11 cellular contexts compared by ENCODE assay signal in genomic region chr6:37104935-37105781, GRCh38.
DNase-seq lines count a peak whose midpoint lies in the region; ATAC-seq, FAIRE-seq and TF ChIP-seq lines count a peak whose summit lies in the region.
"Had no signal": no experiment of that assay in that cellular context is flagged by ENCODE, and none has a peak within 500 bp of the region (broad histone marks: within the 10 kb centered on the region; RNA-seq: fewer than 3 reads in every experiment).

No MANE protein-coding gene starts in this region.

- CTCF ChIA-PET in Calu3 (lab: Charles Lee) (interaction anchor here (0.6 to 2.2 kb wide), 3 partner anchors 26 to 445 kb away, joined by 3 to 11 read pairs (median 5); no protein-coding TSS in a partner anchor), IMR-90 (lab: Yijun Ruan, JAX) (interaction anchor here (1.0 to 1.1 kb wide), 2 partner anchors 10 to 66 kb away, joined by 3 to 4 read pairs; no protein-coding TSS in a partner anchor), GM12878 (lab: Yijun Ruan, JAX) (interaction anchor here (1.2 to 1.5 kb wide), 2 partner anchors 54 to 66 kb away, joined by 5 read pairs; no protein-coding TSS in a partner anchor)

- intact Hi-C loops in Calu3 (cut with micrococcal nuclease; ENCODE audit: unreplicated experiment) (loop anchor here (2.0 to 5.0 kb wide), 3 partner anchors 26 to 102 kb away; no protein-coding TSS in a partner anchor), IMR-90 (cut with micrococcal nuclease) (no loop called here), GM12878 (cut with micrococcal nuclease; ENCODE audit: unreplicated experiment) (loop anchor here (5.0 kb wide), 1 partner anchor 53 kb away; no protein-coding TSS in a partner anchor), pancreas (cut with DNase I) (no loop called here), uterus (cut with DNase I; ENCODE audit: low total_unique reads) (no loop called here)

- peak overlapping the region; percentile 81 for H3K27ac Mint-ChIP-seq in Calu3 (ENCODE audit: unreplicated experiment)
- H3K27ac Mint-ChIP-seq in neural crest cell (ENCODE audit: unreplicated experiment), result peak overlapping the region; percentile 29

- H3K27ac ChIP-seq in IMR-90 (ENCODE audit: insufficient read depth, low read length) (no peak overlapping the region), GM12878 (ENCODE audit: control insufficient read depth, insufficient read depth) (no peak overlapping the region), pancreas (peak overlapping the region in 2 of 4 donors; percentile 85 to 92), uterus (peak overlapping the region in 1 of 2 donors; percentile 85)

- TF ChIP-seq CTCF in Calu3 (IDR thresholded peaks at IDR 0.05; ENCODE audit: unreplicated experiment) (no peak), IMR-90 (conservative IDR thresholded peaks at IDR 0.05; ENCODE audit: low read depth, low read length) (no peak), GM12878 (IDR thresholded peaks at IDR 0.05 in 2 of 3, conservative IDR thresholded peaks at IDR 0.05 in 1 of 3; ENCODE audit: control insufficient read depth in 2 of 3, extremely low read depth in 1 of 3, insufficient read depth in 1 of 3, low read depth in 3 of 3, low read length in 3 of 3) (no peak), neural crest cell (conservative IDR thresholded peaks at IDR 0.05) (no peak), pancreas (IDR thresholded peaks at IDR 0.05) (no peak), uterus (IDR thresholded peaks at IDR 0.05) (no peak)

- H3K4me1 ChIP-seq in IMR-90 (ENCODE audit: control insufficient read depth, insufficient read depth, low read length), result peaks cover 12% of the 10 kb centered on the region
- H3K4me1 ChIP-seq in GM12878 (ENCODE audit: control insufficient read depth, insufficient read depth, low read length), result peaks cover 34% of the 10 kb centered on the region
- peaks cover 17 to 32% (median 17%) of the 10 kb centered on the region in 3 donors for H3K4me1 ChIP-seq in pancreas
- peaks cover 5 to 14% of the 10 kb centered on the region in 2 donors for H3K4me1 ChIP-seq in uterus

- no peak for TF ChIP-seq EP300 in GM12878 (IDR thresholded peaks at IDR 0.05; ENCODE audit: borderline replicate concordance in 1 of 2, control insufficient read depth in 1 of 2, low read depth in 2 of 2, low read length in 2 of 2)

- H3K9me3 Mint-ChIP-seq in Calu3 (ENCODE audit: low read depth, unreplicated experiment) (no peaks in the 10 kb centered on the region), neural crest cell (no peaks in the 10 kb centered on the region)
- H3K9me3 Mint-ChIP-seq: effector memory CD8-positive, alpha-beta T cell had no signal

- no peak overlapping the region for H3K14ac ChIP-seq in IMR-90 (replicated peaks; ENCODE audit: low read depth, low read length)

- no peak overlapping the region for H4K5ac ChIP-seq in IMR-90 (ENCODE audit: low read depth, low read length)

- H3K9me3 ChIP-seq in IMR-90 (ENCODE audit: control insufficient read depth, insufficient read depth, low read length) (no peaks in the 10 kb centered on the region), GM12878 (replicated peaks; ENCODE audit: control insufficient read depth, insufficient read depth, low read length) (no peaks in the 10 kb centered on the region), pancreas (no peaks in the 10 kb centered on the region), uterus (no peaks in the 10 kb centered on the region)
- H3K9me3 ChIP-seq: adrenal gland, heart right ventricle had no signal

- no peak overlapping the region for H3K56ac ChIP-seq in IMR-90 (ENCODE audit: extremely low read depth, insufficient read depth, low read length)

- H3K4me1 Mint-ChIP-seq in Calu3 (ENCODE audit: low read depth, unreplicated experiment) (peaks cover 45% of the 10 kb centered on the region), neural crest cell (peaks cover 38% of the 10 kb centered on the region)

- H3K79me2 ChIP-seq in GM12878 (ENCODE audit: control insufficient read depth, insufficient read depth, low read length), result no peaks in the 10 kb centered on the region

- H4K8ac ChIP-seq in IMR-90 (ENCODE audit: low read depth in 2 of 2, low read length in 2 of 2), result no peak overlapping the region; a peak in 1 of 4 replicates

- POLR2A ChIA-PET in IMR-90 (lab: Charles Lee; ENCODE audit: unreplicated experiment), result no interaction called here
- POLR2A ChIA-PET in GM12878 (lab: Charles Lee), result interaction anchor here (1.0 kb wide), 1 partner anchor 37 kb away, joined by 8 read pairs; no protein-coding TSS in a partner anchor

- no peak overlapping the region for H2BK5ac ChIP-seq in IMR-90 (ENCODE audit: low read depth, low read length, poor library complexity, severe bottlenecking)

- ATAC-seq in IMR-90 (ENCODE audit: low read depth) (no peak), GM12878 (peak; percentile 30), pancreas (no peak)
- ATAC-seq: effector memory CD8-positive, alpha-beta T cell; heart right ventricle had no signal

- dilution Hi-C loops in IMR-90 (cut with HindIII; ENCODE audit: low sequenced_read_pairs, unreplicated experiment), result no loop called here

- no peak overlapping the region for H3K18ac ChIP-seq in IMR-90 (ENCODE audit: low read depth, low read length)

- no peak overlapping the region for H2BK15ac ChIP-seq in IMR-90 (ENCODE audit: low read depth, low read length)

- no peaks in the 10 kb centered on the region; the same call in 1 of the 2 replicates for H3K27me3 ChIP-seq in IMR-90 (ENCODE audit: control insufficient read depth, insufficient read depth, low read length)
- no peaks in the 10 kb centered on the region for H3K27me3 ChIP-seq in GM12878 (replicated peaks in 1 of 2; ENCODE audit: control insufficient read depth in 2 of 2, insufficient read depth in 2 of 2, low read length in 1 of 2)
- H3K27me3 ChIP-seq in pancreas, result no peaks in the 10 kb centered on the region
- H3K27me3 ChIP-seq in uterus, result no peaks in the 10 kb centered on the region
- H3K27me3 ChIP-seq: adrenal gland, heart right ventricle had no signal

- H3K4me2 ChIP-seq in IMR-90 (ENCODE audit: low read depth, low read length) (no peak overlapping the region), GM12878 (ENCODE audit: control insufficient read depth, insufficient read depth) (no peak overlapping the region)

- H3K23ac ChIP-seq in IMR-90 (ENCODE audit: low read depth, low read length), result no peak overlapping the region

- no peaks in the 10 kb centered on the region for H3K9me1 ChIP-seq in IMR-90 (ENCODE audit: insufficient read depth, low read length)

- RAD21 ChIA-PET in GM12878 (lab: Charles Lee; ENCODE audit: unreplicated experiment), result interaction anchor here (3.9 kb wide), 1 partner anchor 66 kb away, joined by 28 read pairs; the partner anchor contains the start of gene PIM1

- H2AFZ ChIP-seq in IMR-90 (replicated peaks; ENCODE audit: low read length, poor library complexity), result no peak overlapping the region
- H2AFZ ChIP-seq in GM12878 (ENCODE audit: control insufficient read depth, low read depth, low read length), result no peak overlapping the region

- H3K4ac ChIP-seq in IMR-90 (ENCODE audit: low read depth, low read length), result 0 out of 2 replicates have a peak overlapping the region, but pooled peaks have one; percentile 3

- no peak for TF ChIP-seq RAD21 in IMR-90 (IDR thresholded peaks at IDR 0.05; ENCODE audit: low read length)
- no peak for TF ChIP-seq RAD21 in GM12878 (IDR thresholded peaks at IDR 0.05; ENCODE audit: insufficient read depth, low read depth, low read length)

- H3K4me3 ChIP-seq in IMR-90 (ENCODE audit: insufficient read depth, low read depth, low read length) (no peak overlapping the region), GM12878 (no peak overlapping the region), pancreas (no peak overlapping the region), uterus (no peak overlapping the region)
- H3K4me3 ChIP-seq: adrenal gland, heart right ventricle had no signal

- no peak overlapping the region for H2AK5ac ChIP-seq in IMR-90 (ENCODE audit: low read depth, low read length)

- H3K36me3 Mint-ChIP-seq in Calu3 (ENCODE audit: insufficient read depth, unreplicated experiment) (peaks cover 15% of the 10 kb centered on the region), neural crest cell (ENCODE audit: low read depth) (no peaks in the 10 kb centered on the region)

- H4K91ac ChIP-seq in IMR-90 (ENCODE audit: insufficient read depth, low read depth, low read length), result no peak overlapping the region

- SMC1A ChIA-PET in GM12878 (lab: Charles Lee; ENCODE audit: uncharacterized antibody, unreplicated experiment), result interaction anchor here (1.4 kb wide), 1 partner anchor 66 kb away, joined by 3 read pairs; no protein-coding TSS in a partner anchor

- no peaks in the 10 kb centered on the region for H4K20me1 ChIP-seq in IMR-90 (ENCODE audit: insufficient read depth, low read length)
- H4K20me1 ChIP-seq in GM12878 (ENCODE audit: control insufficient read depth, insufficient read depth), result no peaks in the 10 kb centered on the region

- no peak for DNase-seq in Calu3
- DNase-seq in IMR-90, result no peak
- no peak for DNase-seq in GM12878 (ENCODE audit: low read depth, low spot score)
- no peak for DNase-seq in neural crest cell (ENCODE audit: low read depth, low spot score)
- DNase-seq in pancreas, result no peak
- no peak for DNase-seq in putamen (ENCODE audit: low spot score)
- DNase-seq in NCI-H82 (lab: John Stamatoyannopoulos, UW), result no peak
- no peak for DNase-seq in uterus
- DNase-seq: adrenal gland; effector memory CD8-positive, alpha-beta T cell; heart right ventricle had no signal

- in situ Hi-C loops in IMR-90 (cut with MboI; ENCODE audit: low sequenced_read_pairs), result no loop called here
- in situ Hi-C loops in GM12878 (cut with MboI), result no loop called here

- H3K4me3 Mint-ChIP-seq in Calu3 (ENCODE audit: low read depth, unreplicated experiment) (peak overlapping the region; percentile 67), neural crest cell (no peak overlapping the region)
- H3K4me3 Mint-ChIP-seq: effector memory CD8-positive, alpha-beta T cell had no signal

- TF ChIP-seq POLR2A in IMR-90 (IDR thresholded peaks at IDR 0.05; ENCODE audit: low read depth, low read length), result no peak
- TF ChIP-seq POLR2A in GM12878 (IDR thresholded peaks at IDR 0.05; ENCODE audit: low read depth, low read length), result no peak
- TF ChIP-seq POLR2A in uterus (IDR thresholded peaks at IDR 0.05), result no peak

- peak overlapping the region; percentile 14; the same call in 1 of the 2 replicates for H2BK20ac ChIP-seq in IMR-90 (ENCODE audit: low read depth, low read length)

- no peak overlapping the region for H2BK120ac ChIP-seq in IMR-90 (ENCODE audit: low read depth, low read length)

- WGBS in IMR-90 (ENCODE audit: extremely low coverage in 2 of 2, insufficient read length in 1 of 2), 2 experiments, result no CpG with 5 or more reads among the region's 6 CpGs
- WGBS in GM12878 (ENCODE audit: insufficient coverage, insufficient replicate concordance, low lambda C conversion rate, missing lambda C conversion rate), result 38% methylated on average over 6 of the region's 6 CpGs
- WGBS in pancreas, 2 donors, result 77 to 84% methylated on average over 6 of the region's 6 CpGs

- H2AK9ac ChIP-seq in IMR-90 (replicated peaks; ENCODE audit: low read depth, low read length, poor library complexity), result no peak overlapping the region

- BruUV-seq in Calu3 (replicated peaks; lab: Mats Ljungman, UMichigan) (no TSS peak), IMR-90 (replicated peaks; lab: Mats Ljungman, UMichigan) (no TSS peak), GM12878 (replicated peaks; lab: Mats Ljungman, UMichigan) (no TSS peak)

- H3K36me3 ChIP-seq in IMR-90 (ENCODE audit: control insufficient read depth, insufficient read depth, low read length) (no peaks in the 10 kb centered on the region), GM12878 (ENCODE audit: control insufficient read depth in 2 of 2, insufficient read depth in 2 of 2, low read length in 1 of 2) (no peaks in the 10 kb centered on the region), pancreas (no peaks in the 10 kb centered on the region), uterus (no peaks in the 10 kb centered on the region)
- H3K36me3 ChIP-seq: adrenal gland, heart right ventricle had no signal

- H3K79me1 ChIP-seq in IMR-90 (ENCODE audit: low read depth in 1 of 2, low read length in 2 of 2), result no peaks in the 10 kb centered on the region

- H3K9ac ChIP-seq in IMR-90 (ENCODE audit: low read depth, low read length) (no peak overlapping the region), GM12878 (ENCODE audit: control insufficient read depth, insufficient read depth, low read length) (no peak overlapping the region)

- H3K27me3 Mint-ChIP-seq in Calu3 (ENCODE audit: unreplicated experiment), result no peaks in the 10 kb centered on the region
- no peaks in the 10 kb centered on the region for H3K27me3 Mint-ChIP-seq in neural crest cell (ENCODE audit: low read depth)
- H3K27me3 Mint-ChIP-seq: effector memory CD8-positive, alpha-beta T cell had no signal

- FAIRE-seq in GM12878 (lab: Jason Lieb, UNC) (no peak), pancreas (lab: Jason Lieb, UNC) (no peak)

Comparison
In these comparisons a context has a peak if more than half of its experiments do, and no peak if none do; other contexts are left out.
1. intact Hi-C loops: an anchor here in Calu3 (2.0 to 5.0 kb wide) and GM12878 (5.0 kb wide); none called in IMR-90, pancreas and uterus.